ENCODE assay signal across 8 cellular contexts in genomic region chr4:7192252-7193039, GRCh38. TPM values are rescaled to one million over a fixed set of nuclear protein-coding genes. Genes with fewer than 3 reads are reported as not detected.
DNase-seq lines count a peak whose midpoint lies in the region; ATAC-seq, FAIRE-seq and TF ChIP-seq lines count a peak whose summit lies in the region.

TSS of gene SORCS2 (plus strand) at chr4:7192538.

- no peaks in the 10 kb centered on the region for H3K36me3 ChIP-seq in GM12878 (ENCODE audit: control insufficient read depth in 2 of 2, insufficient read depth in 2 of 2, low read length in 1 of 2)

- H3K9ac ChIP-seq in GM12878 (ENCODE audit: control insufficient read depth, insufficient read depth, low read length) = no peak within 1 kb of the TSS

- BruUV-seq in GM12878 (replicated peaks; lab: Mats Ljungman, UMichigan) = no TSS peak

- no peaks in the 10 kb centered on the region; the same call in none of the 2 replicates for H4K20me1 ChIP-seq in GM12878 (ENCODE audit: control insufficient read depth, insufficient read depth)

- no peaks in the 10 kb centered on the region for H3K9me3 Mint-ChIP-seq in T-cell

- DNase-seq in GM12864 (ENCODE audit: low read depth) (no peak), T-cell (peak in 24 of 34 experiments; percentile 7 to 53 (median 26)), GM12878 (ENCODE audit: low read depth, low spot score) (no peak), sciatic nerve (ENCODE audit: low spot score) (peak; percentile 84)

- peak; percentile 49 for TF ChIP-seq RAD21 in GM12878 (IDR thresholded peaks at IDR 0.05; ENCODE audit: insufficient read depth, low read depth, low read length)

- POLR2A ChIA-PET in T-cell (lab: Charles Lee) (no interaction called here), GM12878 (lab: Charles Lee) (no interaction called here)

- CTCF ChIA-PET in T-cell (lab: Charles Lee) = interaction anchor here in 1 of 2 donors (0.6 kb wide), 1 partner anchor 610 kb away, joined by 3 read pairs; no protein-coding TSS in a partner anchor
- CTCF ChIA-PET in GM12878 (lab: Yijun Ruan, JAX) = interaction anchor here (0.6 to 1.4 kb wide), 2 partner anchors 104 to 143 kb away, joined by 3 to 4 read pairs; no protein-coding TSS in a partner anchor

- peaks cover 0 to 1% (median 1%) of the 10 kb centered on the region in 3 donors for H3K4me1 Mint-ChIP-seq in T-cell

- peak; percentile 66 for ATAC-seq in HG03571 (IDR thresholded peaks at IDR 0.05; ENCODE audit: unreplicated experiment)
- ATAC-seq in T-cell (replicated peaks in 1 of 4) = peak; percentile 50 to 79 (median 65)
- peak; percentile 91 for ATAC-seq in GM12878
- ATAC-seq in sciatic nerve = peak; percentile 59
- ATAC-seq in HG03025 (IDR thresholded peaks at IDR 0.05; ENCODE audit: low FRiP score, unreplicated experiment) = no peak
- no peak for ATAC-seq in HG03175 (IDR thresholded peaks at IDR 0.05; ENCODE audit: unreplicated experiment)

- WGBS in GM12878 (ENCODE audit: insufficient coverage, insufficient replicate concordance, low lambda C conversion rate, missing lambda C conversion rate) = 21% methylated on average over 47 of the region's 119 CpGs

- H3K4me3 ChIP-seq in GM12864 (ENCODE audit: low read depth, low read length) (no peak within 1 kb of the TSS), GM12878 (no peak within 1 kb of the TSS), iPS-11a (ENCODE audit: low read depth, low read length) (peak within 1 kb of the TSS; percentile 35)

- no peaks in the 10 kb centered on the region for H3K4me1 ChIP-seq in GM12878 (ENCODE audit: control insufficient read depth, insufficient read depth, low read length)

- peaks cover 2 to 4% of the 10 kb centered on the region in 2 experiments; a peak in 3 of 4 replicates for H3K27me3 ChIP-seq in GM12878 (replicated peaks in 1 of 2; ENCODE audit: control insufficient read depth in 2 of 2, insufficient read depth in 2 of 2, low read length in 1 of 2)

- in situ Hi-C loops in GM12878 (cut with MboI) = loop anchor here (10.0 kb wide), 1 partner anchor 522 kb away; no protein-coding TSS in a partner anchor

- TF ChIP-seq CTCF in GM12864 (IDR thresholded peaks at IDR 0.05; ENCODE audit: low read depth, low read length, missing control alignments) (peak; percentile 46), GM12878 (IDR thresholded peaks at IDR 0.05 in 2 of 3, conservative IDR thresholded peaks at IDR 0.05 in 1 of 3; ENCODE audit: control insufficient read depth in 2 of 3, extremely low read depth in 1 of 3, insufficient read depth in 1 of 3, low read depth in 3 of 3, low read length in 3 of 3) (peak; percentile 24 to 59 (median 48); a peak in 3 of 6 replicates)

- no peak for TF ChIP-seq EP300 in GM12878 (IDR thresholded peaks at IDR 0.05; ENCODE audit: borderline replicate concordance in 1 of 2, control insufficient read depth in 1 of 2, low read depth in 2 of 2, low read length in 2 of 2)

- H3K9me3 ChIP-seq in GM12878 (replicated peaks; ENCODE audit: control insufficient read depth, insufficient read depth, low read length) = no peaks in the 10 kb centered on the region

- intact Hi-C loops in GM12878 (cut with micrococcal nuclease; ENCODE audit: unreplicated experiment) (loop anchor here (2.0 to 5.0 kb wide), 3 partner anchors 102 to 610 kb away; no protein-coding TSS in a partner anchor), sciatic nerve (cut with DNase I) (loop anchor here (5.0 kb wide), 2 partner anchors 105 to 525 kb away; no protein-coding TSS in a partner anchor)

- RAD21 ChIA-PET in GM12878 (lab: Charles Lee; ENCODE audit: unreplicated experiment) = no interaction called here

- H2AFZ ChIP-seq in GM12878 (ENCODE audit: control insufficient read depth, low read depth, low read length) = no peak within 1 kb of the TSS

- H3K4me3 Mint-ChIP-seq in T-cell = peak within 1 kb of the TSS; percentile 45 to 60 (median 54)

- TF ChIP-seq POLR2A in GM12878 (IDR thresholded peaks at IDR 0.05; ENCODE audit: low read depth, low read length) = no peak

- H3K4me2 ChIP-seq in GM12878 (ENCODE audit: control insufficient read depth, insufficient read depth) = no peak within 1 kb of the TSS

- FAIRE-seq in GM12878 (lab: Jason Lieb, UNC) = no peak

- H3K36me3 Mint-ChIP-seq in T-cell = no peaks in the 10 kb centered on the region

- no peaks in the 10 kb centered on the region for H3K79me2 ChIP-seq in GM12878 (ENCODE audit: control insufficient read depth, insufficient read depth, low read length)

- peaks cover 53 to 78% of the 10 kb centered on the region in 2 donors for H3K27me3 Mint-ChIP-seq in T-cell

- H3K27ac Mint-ChIP-seq in T-cell = no peak within 1 kb of the TSS

- SMC1A ChIA-PET in GM12878 (lab: Charles Lee; ENCODE audit: uncharacterized antibody, unreplicated experiment) = no interaction called here

- no peak within 1 kb of the TSS for H3K27ac ChIP-seq in GM12878 (ENCODE audit: control insufficient read depth, insufficient read depth)

TF ChIP-seq in GM12878, 131 proteins besides CTCF, POLR2A, EP300 and RAD21:
- TF ChIP-seq ZNF24 (IDR thresholded peaks at IDR 0.05) = no peak
- no peak for TF ChIP-seq BMI1 (IDR thresholded peaks at IDR 0.05; ENCODE audit: borderline replicate concordance)
- TF ChIP-seq SMC3 (IDR thresholded peaks at IDR 0.05; ENCODE audit: borderline replicate concordance, low read length) = peak; percentile 32
- no peak for TF ChIP-seq KDM1A (IDR thresholded peaks at IDR 0.05; ENCODE audit: borderline replicate concordance)
- TF ChIP-seq CEBPZ (IDR thresholded peaks at IDR 0.05; ENCODE audit: low read depth, low read length) = no peak

RNA-seq across cellular contexts. Expression of gene SORCS2, which starts in this region (rescaled TPM):
- under 1 TPM in 1 of 5 donors, not detected in 4; 0.22 TPM for total RNA-seq in T-cell
- not detected in 2 replicates for total RNA-seq in GM12878 (2013; cell fraction: nucleolus; rRNA removed)
- total RNA-seq in GM12878 (2014; rRNA removed) = not detected in 2 replicates
- not detected in 2 replicates for total RNA-seq in GM12878 (2014; rRNA removed; fragmentation: Illumina TruSeq; extraction: Trizol)
- 0.03 TPM in 1 of 2 replicates, not detected in the other for total RNA-seq in GM12878 (2021)
- not detected for polyA plus RNA-seq in GM12878 (2011; ENCODE audit: low read depth)
- polyA plus RNA-seq in GM12878 (2011; rRNA removed) = 0.01 TPM in 1 of 2 replicates, not detected in the other
- 0.01 and 0.02 TPM in 2 replicates for polyA plus RNA-seq in GM12878 (2011; cell fraction: cytosol; rRNA removed)
- polyA plus RNA-seq in GM12878 (2011; cell fraction: nucleus; rRNA removed) = 0.06 and 0.10 TPM in 2 replicates
- 0.10 TPM in 1 of 2 replicates, not detected in the other for polyA plus RNA-seq in GM12878 (2012)
- polyA plus RNA-seq in GM12878 (2014; fragmentation: Illumina TruSeq; extraction: Trizol) = not detected in 2 replicates
- polyA plus RNA-seq in GM12878 (2014; fragmentation: Nextera tagmentation; extraction: Ambion mirVana) = not detected
- polyA plus RNA-seq in GM12878 (2014; rRNA removed) = 0.05 TPM in 1 of 2 replicates, not detected in the other
- under 1 TPM; 0.05 to 0.15 TPM for polyA plus RNA-seq in GM12878 (2016; fragmentation: Nextera tagmentation; extraction: Ambion mirVana)
- polyA minus RNA-seq in GM12878 (2011; rRNA and poly(A)+ RNA removed) = 0.05 TPM in 1 of 2 replicates, not detected in the other
- polyA minus RNA-seq in GM12878 (2011; cell fraction: cytosol; rRNA and poly(A)+ RNA removed) = not detected in 2 replicates
- not detected in 2 replicates for polyA minus RNA-seq in GM12878 (2011; cell fraction: nucleus; rRNA and poly(A)+ RNA removed)
- total RNA-seq in sciatic nerve = 52.5 TPM

Comparison
In these comparisons a context has a peak if more than half of its experiments do, and no peak if none do; other contexts are left out.
1. RNA of gene SORCS2 (total RNA-seq): 52.5 TPM in sciatic nerve (single experiment); 0.22 TPM in T-cell and 0.03 TPM in GM12878; every median in the first group is over 10 times any median in the second.
2. Peak in DNase-seq and ATAC-seq in T-cell; RNA of the gene not detected or under 1 TPM.
3. Peak in ATAC-seq in GM12878; RNA of the gene not detected or under 1 TPM.
4. ATAC-seq: peak in HG03571 (single experiment) and sciatic nerve (single experiment); none in HG03025 (single experiment) and HG03175 (single experiment).